In the genomic region with DNA sequence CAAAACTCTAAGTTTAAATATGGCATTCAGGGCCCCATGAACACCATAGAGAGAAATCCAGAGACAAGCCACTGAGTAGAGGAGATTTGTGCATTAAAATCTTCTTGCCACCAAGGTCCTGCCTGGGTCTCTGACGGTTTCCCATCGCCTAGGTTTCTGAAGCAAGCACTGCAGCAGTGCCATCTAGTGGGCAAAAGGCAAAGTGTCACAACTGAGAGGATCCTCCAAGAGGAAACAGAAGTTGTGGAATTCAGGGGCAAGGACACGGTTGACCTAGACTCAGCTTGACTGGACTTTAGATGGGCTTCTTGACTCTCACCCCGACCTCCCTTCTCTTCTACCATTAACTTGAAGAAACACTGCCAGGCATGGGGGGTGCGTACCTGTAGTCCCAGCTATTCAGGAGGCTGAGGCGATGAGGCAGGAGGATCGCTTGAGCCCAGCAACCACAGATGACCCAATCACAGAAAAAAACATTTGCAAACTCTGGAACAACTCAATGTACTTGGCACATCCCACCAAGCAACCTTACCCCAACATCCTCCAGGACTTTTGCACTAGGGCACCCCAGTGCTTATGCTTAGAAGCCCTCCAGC, we compare ENCODE assay signal across 8 cellular contexts.
DNase-seq lines count a peak whose midpoint lies in the region; ATAC-seq and TF ChIP-seq lines count a peak whose summit lies in the region.

No MANE protein-coding gene starts in this region.

- H3K27me3 ChIP-seq in DND-41 (ENCODE audit: insufficient read depth, low read length, poor library complexity): no peaks in the 10 kb centered on the region
- peaks cover 12% of the 10 kb centered on the region for H3K27me3 ChIP-seq in gastroesophageal sphincter
- no peaks in the 10 kb centered on the region for H3K27me3 ChIP-seq in osteoblast (ENCODE audit: insufficient read depth, low read length)

- no peak overlapping the region for H3K9ac ChIP-seq in DND-41 (ENCODE audit: low read depth, low read length)

- H3K4me3 ChIP-seq in DND-41 (ENCODE audit: low read depth in 1 of 2, low read length in 2 of 2) (no peak overlapping the region), gastroesophageal sphincter (no peak overlapping the region), osteoblast (ENCODE audit: insufficient read depth, low read length) (no peak overlapping the region)

- H3K9me3 ChIP-seq in DND-41 (ENCODE audit: insufficient read depth, low read length, severe bottlenecking): no peaks in the 10 kb centered on the region
- H3K9me3 ChIP-seq in gastroesophageal sphincter: no peaks in the 10 kb centered on the region
- H3K9me3 ChIP-seq in osteoblast (ENCODE audit: low read depth, low read length): no peaks in the 10 kb centered on the region

- H3K79me2 ChIP-seq in DND-41 (ENCODE audit: insufficient read depth, low read length): no peaks in the 10 kb centered on the region
- no peaks in the 10 kb centered on the region for H3K79me2 ChIP-seq in osteoblast (ENCODE audit: insufficient read depth, low read length)

- ATAC-seq in DND-41 (ENCODE audit: insufficient read depth, low read depth): peak; percentile 76
- peak in 1 of 2 donors; percentile 23 for ATAC-seq in activated T-cell treated with anti-CD3 and anti-CD28 coated beads, Interleukin-2, amount 50 U/mL, for 72 hours (replicated peaks in 1 of 2)
- no peak for ATAC-seq in gastroesophageal sphincter
- ATAC-seq in HG03432 (IDR thresholded peaks at IDR 0.05; ENCODE audit: unreplicated experiment): no peak
- ATAC-seq in HG03342 (IDR thresholded peaks at IDR 0.05; ENCODE audit: unreplicated experiment): no peak

- no peaks in the 10 kb centered on the region for H3K9me3 Mint-ChIP-seq in activated T-cell treated with anti-CD3 and anti-CD28 coated beads, Interleukin-2, amount 50 U/mL, for 72 hours

- H2AFZ ChIP-seq in DND-41 (ENCODE audit: low read depth, low read length): 0 out of 2 replicates have a peak overlapping the region, but pooled peaks have one; percentile 0
- H2AFZ ChIP-seq in osteoblast (ENCODE audit: low read length): no peak overlapping the region

- TF ChIP-seq CTCF in DND-41 (IDR thresholded peaks at IDR 0.05; ENCODE audit: borderline replicate concordance, extremely low read depth, low read length, poor library complexity, severe bottlenecking) (peak; percentile 92), gastroesophageal sphincter (IDR thresholded peaks at IDR 0.05) (peak; percentile 78 to 91 (median 83)), osteoblast (IDR thresholded peaks at IDR 0.05; ENCODE audit: extremely low read depth, low read depth, low read length) (peak; percentile 92)

- peaks cover 8% of the 10 kb centered on the region for H3K4me1 ChIP-seq in DND-41 (ENCODE audit: insufficient read depth, low read length)
- H3K4me1 ChIP-seq in gastroesophageal sphincter: peaks cover 0 to 7% (median 0%) of the 10 kb centered on the region in 3 donors
- H3K4me1 ChIP-seq in osteoblast (ENCODE audit: insufficient read depth, low read length): no peaks in the 10 kb centered on the region

- H3K4me2 ChIP-seq in DND-41 (ENCODE audit: insufficient read depth, low read length) (no peak overlapping the region), osteoblast (ENCODE audit: insufficient read depth, low read length) (no peak overlapping the region)

- no peak overlapping the region for H3K27ac Mint-ChIP-seq in activated T-cell treated with anti-CD3 and anti-CD28 coated beads, Interleukin-2, amount 50 U/mL, for 72 hours

- H3K36me3 Mint-ChIP-seq in activated T-cell treated with anti-CD3 and anti-CD28 coated beads, Interleukin-2, amount 50 U/mL, for 72 hours (ENCODE audit: insufficient read depth in 2 of 2): no peaks in the 10 kb centered on the region

- TF ChIP-seq POLR2A in gastroesophageal sphincter (IDR thresholded peaks at IDR 0.05): no peak

- POLR2A ChIA-PET in HEK293T (lab: Yijun Ruan, JAX): interaction anchor here (0.7 kb wide), 1 partner anchor 670 kb away, joined by 3 read pairs; no protein-coding TSS in a partner anchor

- H3K4me1 Mint-ChIP-seq in activated T-cell treated with anti-CD3 and anti-CD28 coated beads, Interleukin-2, amount 50 U/mL, for 72 hours (ENCODE audit: low read depth): no peaks in the 10 kb centered on the region

- H3K4me3 Mint-ChIP-seq in activated T-cell treated with anti-CD3 and anti-CD28 coated beads, Interleukin-2, amount 50 U/mL, for 72 hours: no peak overlapping the region

- DNase-seq in DND-41: peak; percentile 68
- peak; percentile 53 for DNase-seq in HEK293T (ENCODE audit: extremely low spot score)
- DNase-seq in NCI-H748 treated with DMSO at 0.1 percent for 48 hours (lab: John Stamatoyannopoulos, UW): peak; percentile 2
- DNase-seq in activated T-cell treated with anti-CD3 and anti-CD28 coated beads, Interleukin-2, amount 50 U/mL, for 72 hours: peak; percentile 32 to 43
- peak; percentile 93 for DNase-seq in osteoblast (ENCODE audit: insufficient read length, low spot score, missing footprints)

- no peaks in the 10 kb centered on the region for H4K20me1 ChIP-seq in DND-41 (ENCODE audit: insufficient read depth, low read length)
- H4K20me1 ChIP-seq in osteoblast (ENCODE audit: insufficient read depth, low read length): no peaks in the 10 kb centered on the region

- CTCF ChIA-PET in HEK293T (lab: Yijun Ruan, JAX): interaction anchor here (0.5 kb wide), 1 partner anchor 10 kb away, joined by 3 read pairs; no protein-coding TSS in a partner anchor

- no peak for TF ChIP-seq EP300 in gastroesophageal sphincter (IDR thresholded peaks at IDR 0.05)

- 15 to 63% methylated on average over 3 to 4 of the region's 7 CpGs for WGBS in gastroesophageal sphincter (ENCODE audit: low coverage in 1 of 2), 2 donors

- H3K36me3 ChIP-seq in DND-41 (ENCODE audit: insufficient read depth, low read length) (no peaks in the 10 kb centered on the region), gastroesophageal sphincter (no peaks in the 10 kb centered on the region), osteoblast (ENCODE audit: insufficient read depth, low read length) (no peaks in the 10 kb centered on the region)

- peaks cover 7% of the 10 kb centered on the region for H3K27me3 Mint-ChIP-seq in activated T-cell treated with anti-CD3 and anti-CD28 coated beads, Interleukin-2, amount 50 U/mL, for 72 hours (ENCODE audit: low read depth)

- H3K27ac ChIP-seq in DND-41 (ENCODE audit: low read length): no peak overlapping the region
- H3K27ac ChIP-seq in gastroesophageal sphincter: no peak overlapping the region
- no peak overlapping the region for H3K27ac ChIP-seq in osteoblast (ENCODE audit: low read depth, low read length)

TF ChIP-seq in HEK293T, 16 proteins besides CTCF, POLR2A, EP300 and RAD21:
- TF ChIP-seq CTBP1 (IDR thresholded peaks at IDR 0.05; ENCODE audit: borderline replicate concordance) (no peak), ARNT (IDR thresholded peaks at IDR 0.05) (no peak), L3MBTL2 (conservative IDR thresholded peaks at IDR 0.05) (no peak), NFRKB (IDR thresholded peaks at IDR 0.05) (no peak), HDGF (IDR thresholded peaks at IDR 0.05; ENCODE audit: borderline replicate concordance) (no peak), FOXK2 (IDR thresholded peaks at IDR 0.05) (no peak), ELF4 (IDR thresholded peaks at IDR 0.05) (no peak), BHLHE40 (IDR thresholded peaks at IDR 0.05; ENCODE audit: borderline replicate concordance) (no peak), ZNF384 (IDR thresholded peaks at IDR 0.05) (no peak), TARDBP (IDR thresholded peaks at IDR 0.05) (no peak), FOXA1 (IDR thresholded peaks at IDR 0.05) (no peak), SP1 (IDR thresholded peaks at IDR 0.05) (no peak), LEF1 (IDR thresholded peaks at IDR 0.05; ENCODE audit: borderline replicate concordance) (no peak)

Comparison
In these comparisons a context has a peak if more than half of its experiments do, and no peak if none do; other contexts are left out.
1. DNase-seq: peak in every context shown above with its lines; median percentile 93 in osteoblast; 68 in DND-41; 53 in HEK293T; 38 in activated T-cell treated with anti-CD3 and anti-CD28 coated beads, Interleukin-2, amount 50 U/mL, for 72 hours; 2 in NCI-H748 treated with DMSO at 0.1 percent for 48 hours.